ENCODE assay signal across 22 cellular contexts in the genomic region with DNA sequence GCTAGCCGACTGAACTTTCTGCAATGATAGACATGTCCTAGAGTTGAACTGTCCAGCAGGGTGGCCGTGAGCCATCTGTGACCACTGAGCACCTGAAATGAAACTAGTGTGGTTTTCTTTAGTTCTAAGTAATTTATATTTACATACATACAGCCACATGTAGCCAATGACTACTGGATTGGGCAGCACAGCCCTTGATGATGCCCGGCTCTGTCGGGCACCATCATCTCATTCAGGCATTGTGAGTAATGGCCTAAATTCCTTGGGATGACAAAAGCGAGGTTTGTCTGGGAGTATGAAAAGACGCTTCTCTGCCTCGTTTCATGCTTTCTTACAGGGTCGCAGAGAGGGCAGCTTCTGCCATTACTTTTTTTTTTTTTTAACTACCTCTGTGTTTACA.
DNase-seq lines count a peak whose midpoint lies in the region; ATAC-seq, FAIRE-seq and TF ChIP-seq lines count a peak whose summit lies in the region.
"Had no signal": no experiment of that assay in that cellular context is flagged by ENCODE, and none has a peak within 500 bp of the region (broad histone marks: within the 10 kb centered on the region; RNA-seq: fewer than 3 reads in every experiment).

No MANE protein-coding gene starts in this region.

- H3K27ac ChIP-seq in astrocyte (ENCODE audit: low read depth, low read length) (peak overlapping the region; percentile 10), hepatocyte (peak overlapping the region; percentile 61), neural progenitor cell (no peak overlapping the region)
- no peak overlapping the region for H3K27ac ChIP-seq in CD4-positive, alpha-beta T cell (ENCODE audit: low read depth, low read length)
- H3K27ac ChIP-seq: dorsolateral prefrontal cortex, psoas muscle, SJCRH30, vagina had no signal

- H3K4me1 Mint-ChIP-seq in astrocyte (ENCODE audit: low read depth, unreplicated experiment): peaks cover 6% of the 10 kb centered on the region
- H3K4me1 Mint-ChIP-seq in neural progenitor cell: peaks cover 16% of the 10 kb centered on the region
- H3K4me1 Mint-ChIP-seq in CD4-positive, alpha-beta T cell (ENCODE audit: low read depth): no peaks in the 10 kb centered on the region
- H3K4me1 Mint-ChIP-seq: activated CD4-positive, alpha-beta T cell treated with anti-CD3 and anti-CD28 coated beads for 36 hours; stimulated activated effector memory CD8-positive, alpha-beta T cell treated with anti-CD3 and anti-CD28 coated beads, Interleukin-12 subunit alpha, Interleukin-12 subunit beta, amount 100 ng/mL, for 72 hours had no signal

- no peaks in the 10 kb centered on the region for H3K9me2 ChIP-seq in hepatocyte (replicated peaks; ENCODE audit: insufficient read depth)

- H3K4me1 ChIP-seq in astrocyte (ENCODE audit: insufficient read depth, low read length) (peaks cover 15% of the 10 kb centered on the region), hepatocyte (ENCODE audit: insufficient read depth) (peaks cover 13% of the 10 kb centered on the region), neural progenitor cell (peaks cover 26% of the 10 kb centered on the region)
- H3K4me1 ChIP-seq: psoas muscle, SJCRH30, vagina had no signal

- H3K9ac ChIP-seq in astrocyte (ENCODE audit: low read length) (no peak overlapping the region), neural progenitor cell (no peak overlapping the region)

- no peak overlapping the region for H2AFZ ChIP-seq in astrocyte (ENCODE audit: low read depth, low read length)
- H2AFZ ChIP-seq in hepatocyte: no peak overlapping the region
- H2AFZ ChIP-seq in neural progenitor cell (replicated peaks): no peak overlapping the region

- CTCF ChIA-PET in CD4-positive, alpha-beta T cell (lab: Charles Lee): no interaction called here

- H3F3A ChIP-seq in neural progenitor cell (ENCODE audit: low read depth): no peaks in the 10 kb centered on the region

- H3K79me2 ChIP-seq in astrocyte (ENCODE audit: insufficient read depth, low read length) (no peaks in the 10 kb centered on the region), hepatocyte (no peaks in the 10 kb centered on the region), neural progenitor cell (ENCODE audit: low read depth) (no peaks in the 10 kb centered on the region)

- H3K4me2 ChIP-seq in astrocyte (ENCODE audit: low read length) (peak overlapping the region; percentile 19), hepatocyte (no peak overlapping the region), neural progenitor cell (no peak overlapping the region)

- H4K20me1 ChIP-seq in astrocyte (ENCODE audit: insufficient read depth, low read length): no peaks in the 10 kb centered on the region
- H4K20me1 ChIP-seq in hepatocyte (ENCODE audit: insufficient read depth, poor library complexity, severe bottlenecking): no peaks in the 10 kb centered on the region
- H4K20me1 ChIP-seq in neural progenitor cell (ENCODE audit: low read depth): no peaks in the 10 kb centered on the region

- peaks cover 9% of the 10 kb centered on the region for H3K9me3 Mint-ChIP-seq in astrocyte (ENCODE audit: unreplicated experiment)
- H3K9me3 Mint-ChIP-seq in neural progenitor cell: peaks cover 12% of the 10 kb centered on the region
- H3K9me3 Mint-ChIP-seq in CD4-positive, alpha-beta T cell: no peaks in the 10 kb centered on the region
- H3K9me3 Mint-ChIP-seq: CD8-positive, alpha-beta T cell; stimulated activated effector memory CD8-positive, alpha-beta T cell treated with anti-CD3 and anti-CD28 coated beads, Interleukin-12 subunit alpha, Interleukin-12 subunit beta, amount 100 ng/mL, for 72 hours had no signal

- H3K4me3 ChIP-seq in astrocyte (ENCODE audit: insufficient read depth, low read depth, low read length) (no peak overlapping the region), hepatocyte (no peak overlapping the region), neural progenitor cell (no peak overlapping the region)
- H3K4me3 ChIP-seq: dorsolateral prefrontal cortex, psoas muscle, SJCRH30, vagina had no signal

- H3K36me3 ChIP-seq in astrocyte (ENCODE audit: insufficient read depth, low read length) (no peaks in the 10 kb centered on the region), hepatocyte (replicated peaks; ENCODE audit: insufficient read depth, low read depth) (no peaks in the 10 kb centered on the region), neural progenitor cell (no peaks in the 10 kb centered on the region)
- H3K36me3 ChIP-seq: SJCRH30, vagina had no signal

- peaks cover 3% of the 10 kb centered on the region for H3K36me3 Mint-ChIP-seq in astrocyte (ENCODE audit: low read depth, unreplicated experiment)
- no peaks in the 10 kb centered on the region for H3K36me3 Mint-ChIP-seq in neural progenitor cell
- H3K36me3 Mint-ChIP-seq in CD4-positive, alpha-beta T cell (ENCODE audit: low read depth): no peaks in the 10 kb centered on the region
- H3K36me3 Mint-ChIP-seq: CD8-positive, alpha-beta T cell; stimulated activated effector memory CD8-positive, alpha-beta T cell treated with anti-CD3 and anti-CD28 coated beads, Interleukin-12 subunit alpha, Interleukin-12 subunit beta, amount 100 ng/mL, for 72 hours had no signal

- POLR2A ChIA-PET in CD4-positive, alpha-beta T cell (lab: Charles Lee): no interaction called here

- intact Hi-C loops in CD4-positive, alpha-beta T cell (cut with DNase I, micrococcal nuclease): no loop called here

- ATAC-seq in CD4-positive, alpha-beta T cell (ENCODE audit: poor library complexity): no peak
- no peak for ATAC-seq in HG03378 (IDR thresholded peaks at IDR 0.05; ENCODE audit: unreplicated experiment)
- ATAC-seq: activated CD4-positive, alpha-beta T cell treated with anti-CD3 and anti-CD28 coated beads for 36 hours; CD8-positive, alpha-beta T cell; psoas muscle; stimulated activated effector memory CD8-positive, alpha-beta T cell treated with anti-CD3 and anti-CD28 coated beads, Interleukin-12 subunit alpha, Interleukin-12 subunit beta, amount 100 ng/mL, for 72 hours had no signal

- FAIRE-seq in astrocyte (lab: Jason Lieb, UNC): no peak
- FAIRE-seq: frontal cortex, GM12892 had no signal

- H3K4me3 Mint-ChIP-seq in astrocyte (ENCODE audit: unreplicated experiment) (no peak overlapping the region), neural progenitor cell (no peak overlapping the region)
- no peak overlapping the region for H3K4me3 Mint-ChIP-seq in CD4-positive, alpha-beta T cell
- H3K4me3 Mint-ChIP-seq: activated CD4-positive, alpha-beta T cell treated with anti-CD3 and anti-CD28 coated beads for 36 hours; CD8-positive, alpha-beta T cell; stimulated activated effector memory CD8-positive, alpha-beta T cell treated with anti-CD3 and anti-CD28 coated beads, Interleukin-12 subunit alpha, Interleukin-12 subunit beta, amount 100 ng/mL, for 72 hours had no signal

- H3K27me3 Mint-ChIP-seq in astrocyte (ENCODE audit: low read depth, unreplicated experiment) (peaks cover 79% of the 10 kb centered on the region), neural progenitor cell (ENCODE audit: insufficient read depth, low read depth) (peaks cover 24% of the 10 kb centered on the region)
- H3K27me3 Mint-ChIP-seq in CD4-positive, alpha-beta T cell: no peaks in the 10 kb centered on the region
- H3K27me3 Mint-ChIP-seq: activated CD4-positive, alpha-beta T cell treated with anti-CD3 and anti-CD28 coated beads for 36 hours had no signal

- TF ChIP-seq CTCF in astrocyte (IDR thresholded peaks at IDR 0.05; ENCODE audit: insufficient read depth, low read depth, low read length) (no peak), hepatocyte (IDR thresholded peaks at IDR 0.05; ENCODE audit: poor library complexity) (no peak), neural progenitor cell (IDR thresholded peaks at IDR 0.05) (no peak)
- no peak for TF ChIP-seq CTCF in CD4-positive, alpha-beta T cell (IDR thresholded peaks at IDR 0.05)

- H3K27me3 ChIP-seq in astrocyte (ENCODE audit: insufficient read depth, low read length): peaks cover 19% of the 10 kb centered on the region
- H3K27me3 ChIP-seq in hepatocyte: no peaks in the 10 kb centered on the region
- no peaks in the 10 kb centered on the region for H3K27me3 ChIP-seq in neural progenitor cell
- no peaks in the 10 kb centered on the region for H3K27me3 ChIP-seq in CD4-positive, alpha-beta T cell (ENCODE audit: control insufficient read depth, insufficient read depth, low read length)
- H3K27me3 ChIP-seq: dorsolateral prefrontal cortex, SJCRH30, vagina had no signal

- DNase-seq in M059J (ENCODE audit: low read depth): peak; percentile 87
- peak; percentile 50 for DNase-seq in astrocyte (ENCODE audit: low read depth)
- no peak for DNase-seq in hepatocyte (ENCODE audit: low spot score)
- DNase-seq in neural progenitor cell (ENCODE audit: low spot score): no peak
- DNase-seq in CD4-positive, alpha-beta T cell: no peak
- no peak for DNase-seq in stimulated activated CD4-positive, alpha-beta T cell treated with anti-CD3 and anti-CD28 coated beads, Interleukin-4, amount 100 ng/mL, for 1 hour
- DNase-seq: activated CD4-positive, alpha-beta T cell treated with anti-CD3 and anti-CD28 coated beads for 36 hours; activated naive CD4-positive, alpha-beta T cell treated with Interleukin-2 at 50 U/mL for 16 hours; activated T-cell treated with anti-CD3 and anti-CD28 coated beads, Interleukin-2, amount 50 U/mL, for 48 hours; amniotic stem cell; caudate nucleus; CD8-positive, alpha-beta T cell; dorsolateral prefrontal cortex; NCI-H1417; NCI-H69; psoas muscle; SJCRH30 had no signal

- H3K9me3 ChIP-seq in astrocyte (ENCODE audit: insufficient read depth, low read depth, low read length) (no peaks in the 10 kb centered on the region), hepatocyte (ENCODE audit: low read depth) (no peaks in the 10 kb centered on the region), neural progenitor cell (ENCODE audit: low read depth) (no peaks in the 10 kb centered on the region)
- H3K9me3 ChIP-seq in CD4-positive, alpha-beta T cell (ENCODE audit: control insufficient read depth, low read length): no peaks in the 10 kb centered on the region
- H3K9me3 ChIP-seq: psoas muscle, SJCRH30, vagina had no signal

- 63% methylated on average over 8 of the region's 8 CpGs for WGBS in hepatocyte (ENCODE audit: low lambda C conversion rate, missing lambda C conversion rate)

- H3K27ac Mint-ChIP-seq in astrocyte (ENCODE audit: unreplicated experiment): no peak overlapping the region
- H3K27ac Mint-ChIP-seq in neural progenitor cell: no peak overlapping the region
- H3K27ac Mint-ChIP-seq in CD4-positive, alpha-beta T cell: no peak overlapping the region
- H3K27ac Mint-ChIP-seq: activated CD4-positive, alpha-beta T cell treated with anti-CD3 and anti-CD28 coated beads for 36 hours; CD8-positive, alpha-beta T cell; stimulated activated effector memory CD8-positive, alpha-beta T cell treated with anti-CD3 and anti-CD28 coated beads, Interleukin-12 subunit alpha, Interleukin-12 subunit beta, amount 100 ng/mL, for 72 hours had no signal

Comparison
In these comparisons a context has a peak if more than half of its experiments do, and no peak if none do; other contexts are left out.
1. DNase-seq: peak in M059J (single experiment) and astrocyte (single experiment); none in hepatocyte (single experiment), neural progenitor cell (single experiment), CD4-positive, alpha-beta T cell (0 of 10) and stimulated activated CD4-positive, alpha-beta T cell treated with anti-CD3 and anti-CD28 coated beads, Interleukin-4, amount 100 ng/mL, for 1 hour (single experiment).
2. H3K27ac ChIP-seq: peak in astrocyte (single experiment) and hepatocyte (single experiment); none in neural progenitor cell (single experiment) and CD4-positive, alpha-beta T cell (single experiment).